9 cellular contexts compared by ENCODE assay signal in the genomic region with DNA sequence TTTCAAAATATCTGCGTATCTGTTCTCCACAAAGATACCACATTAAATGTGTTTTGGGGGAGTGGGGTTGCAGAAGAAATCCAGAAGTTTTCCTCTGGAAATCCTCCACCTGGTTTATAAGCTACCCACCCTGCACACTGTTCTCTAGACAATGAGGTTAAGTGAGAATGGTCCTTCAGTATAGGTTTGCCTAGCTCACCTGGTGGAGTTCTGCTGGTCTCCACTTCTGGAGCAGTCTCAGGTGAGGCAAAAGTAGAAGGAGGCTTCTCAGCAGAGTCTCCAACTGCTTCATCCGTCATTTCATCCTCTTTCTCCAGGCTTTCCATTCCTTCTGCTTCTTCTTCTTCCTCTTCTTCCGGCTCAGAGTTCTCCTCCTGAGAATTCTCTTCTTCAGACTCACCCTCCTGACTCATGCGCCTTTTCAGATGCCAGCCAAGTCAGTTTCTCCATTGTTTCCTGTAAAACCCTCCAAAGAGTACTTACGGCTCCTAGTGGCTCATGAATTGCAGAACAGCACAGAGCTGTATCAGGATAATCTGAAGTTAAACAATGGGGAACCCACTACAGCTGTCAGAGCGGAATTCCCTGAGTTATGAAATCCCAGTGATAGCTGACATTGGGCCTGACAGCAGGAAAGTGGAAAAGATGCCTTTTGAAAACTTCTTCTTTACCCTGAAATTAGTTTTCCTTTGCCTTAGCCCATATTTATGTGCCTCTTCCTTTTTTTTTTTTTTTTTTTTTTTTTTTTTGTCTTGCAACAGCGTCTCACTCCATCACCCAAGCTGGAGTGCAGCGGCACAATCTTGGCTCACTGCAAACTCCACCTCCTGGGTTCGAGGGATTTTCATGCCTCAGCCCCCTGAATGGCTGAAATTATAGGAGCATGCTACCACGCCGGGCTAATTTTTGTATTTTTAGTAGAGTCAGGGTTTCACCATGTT. TPM values are rescaled to one million over a fixed set of nuclear protein-coding genes. Genes with fewer than 3 reads are reported as not detected.
DNase-seq lines count a peak whose midpoint lies in the region; ATAC-seq and TF ChIP-seq lines count a peak whose summit lies in the region.
"Had no signal": no experiment of that assay in that cellular context is flagged by ENCODE, and none has a peak within 500 bp of the region (broad histone marks: within the 10 kb centered on the region; RNA-seq: fewer than 3 reads in every experiment).

No MANE protein-coding gene starts in this region.

- intact Hi-C loops in esophagus muscularis mucosa (cut with DNase I) = no loop called here

- H3K4me1 ChIP-seq in ACC112 (ENCODE audit: control insufficient read depth, insufficient read depth, low read length, unreplicated experiment) = peaks cover 42% of the 10 kb centered on the region
- H3K4me1 ChIP-seq in esophagus muscularis mucosa = peaks cover 5 to 41% (median 36%) of the 10 kb centered on the region in 4 donors
- H3K4me1 ChIP-seq in neutrophil (ENCODE audit: control insufficient read depth in 1 of 2, insufficient read depth in 1 of 2, low read depth in 1 of 2, low read length in 1 of 2) = peaks cover 23 to 28% of the 10 kb centered on the region in 2 experiments

- TF ChIP-seq POLR2A in esophagus muscularis mucosa (IDR thresholded peaks at IDR 0.05; ENCODE audit: low read depth) (no peak), GM18505 (IDR thresholded peaks at IDR 0.05; ENCODE audit: borderline replicate concordance, extremely low read depth, insufficient read depth, insufficient read length) (no peak)

- no peaks in the 10 kb centered on the region for H3K79me2 ChIP-seq in ACC112 (ENCODE audit: control insufficient read depth, insufficient read depth, low read length, unreplicated experiment)

- TF ChIP-seq CTCF in HFF-Myc (IDR thresholded peaks at IDR 0.05; ENCODE audit: low read depth, low read length, missing control alignments) (peak; percentile 66), esophagus muscularis mucosa (IDR thresholded peaks at IDR 0.05) (peak; percentile 35 to 52 (median 45)), neutrophil (IDR thresholded peaks at IDR 0.05) (no peak)

- peak overlapping the region; percentile 67 for H2AFZ ChIP-seq in ACC112 (ENCODE audit: low read length, unreplicated experiment)

- no peak for TF ChIP-seq EP300 in esophagus muscularis mucosa (IDR thresholded peaks at IDR 0.05)

- no peak for ATAC-seq in GM18505 (IDR thresholded peaks at IDR 0.05; ENCODE audit: unreplicated experiment)

- WGBS in esophagus muscularis mucosa = 44% methylated on average over 11 of the region's 11 CpGs

- H3K27ac ChIP-seq in ACC112 (ENCODE audit: low read depth, low read length) (peak overlapping the region; percentile 70), esophagus muscularis mucosa (replicated peaks in 1 of 4) (peak overlapping the region in 3 of 4 donors; percentile 47 to 57 (median 55)), neutrophil (peak overlapping the region; percentile 70)

- DNase-seq in HFF-Myc (ENCODE audit: extremely low read depth, low read depth) (peak; percentile 48), SIG-M5 (lab: John Stamatoyannopoulos, UW) (peak; percentile 19), esophagus muscularis mucosa (ENCODE audit: extremely low spot score) (no peak), mesenteric fat pad (ENCODE audit: low spot score) (no peak)
- no peak for DNase-seq in stimulated activated CD8-positive, alpha-beta memory T cell treated with anti-CD3 and anti-CD28 coated beads, Interleukin-4, amount 100 ng/mL, for 48 hours
- DNase-seq: stimulated activated naive B cell treated with anti-CD40 and anti-IgM and Interleukin-4, amounts not matched to agents 10 μg/mL and 1 μg/mL and 100 μg/mL, for 72 hours had no signal

- H3K9me3 ChIP-seq in esophagus muscularis mucosa = peaks cover 0 to under 1% (median 0%) of the 10 kb centered on the region in 4 donors
- H3K9me3 ChIP-seq in neutrophil = no peaks in the 10 kb centered on the region

- H3K27me3 ChIP-seq in ACC112 (ENCODE audit: insufficient read depth, low read length) (no peaks in the 10 kb centered on the region), esophagus muscularis mucosa (no peaks in the 10 kb centered on the region), neutrophil (peaks cover 5% of the 10 kb centered on the region)

- H3K4me3 ChIP-seq in ACC112 (ENCODE audit: low read depth, low read length) (peak overlapping the region; percentile 80), HFF-Myc (replicated peaks; ENCODE audit: low read depth, low read length) (peak overlapping the region; percentile 28), esophagus muscularis mucosa (peak overlapping the region in 1 of 4 donors; percentile 14), neutrophil (ENCODE audit: low read depth in 1 of 2, low read length in 1 of 2) (no peak overlapping the region)

- peaks cover 8% of the 10 kb centered on the region; the same call in 1 of the 2 replicates for H3K36me3 ChIP-seq in ACC112 (ENCODE audit: insufficient read depth, low read length)
- no peaks in the 10 kb centered on the region for H3K36me3 ChIP-seq in esophagus muscularis mucosa
- H3K36me3 ChIP-seq in neutrophil = no peaks in the 10 kb centered on the region

RNA-seq across cellular contexts. Expression of a gene that starts 38.5 kb away (rescaled TPM):
- total RNA-seq in esophagus muscularis mucosa (10 to 100 TPM in 3 of 4 donors, 1 to 10 TPM in 1; 5.7 to 13.4 (median 11.2) TPM), mesenteric fat pad (44.7 TPM)

RNA-seq across cellular contexts. Expression of a gene that starts 40.1 kb away (rescaled TPM):
- 100 to 1,000 TPM; 136 to 164 (median 144) TPM for total RNA-seq in esophagus muscularis mucosa
- 62.5 TPM for total RNA-seq in mesenteric fat pad

RNA-seq across cellular contexts. Expression of a gene that starts 40.4 kb away (rescaled TPM):
- total RNA-seq in esophagus muscularis mucosa (100 to 1,000 TPM in 1 of 4 donors, 10 to 100 TPM in 3; 73.5 to 131 (median 87.9) TPM), mesenteric fat pad (94.6 TPM)

Comparison
In these comparisons a context has a peak if more than half of its experiments do, and no peak if none do; other contexts are left out.
1. H3K4me3 ChIP-seq: peak in ACC112 (single experiment) and HFF-Myc (single experiment); none in neutrophil (0 of 2).
2. DNase-seq: peak in HFF-Myc (single experiment) and SIG-M5 (single experiment); none in esophagus muscularis mucosa (single experiment), stimulated activated CD8-positive, alpha-beta memory T cell treated with anti-CD3 and anti-CD28 coated beads, Interleukin-4, amount 100 ng/mL, for 48 hours (single experiment) and mesenteric fat pad (single experiment).
3. Peak in every context shown above with its lines, with median percentiles within 50 percentile points of each other: H3K27ac ChIP-seq.